In the genomic region with DNA sequence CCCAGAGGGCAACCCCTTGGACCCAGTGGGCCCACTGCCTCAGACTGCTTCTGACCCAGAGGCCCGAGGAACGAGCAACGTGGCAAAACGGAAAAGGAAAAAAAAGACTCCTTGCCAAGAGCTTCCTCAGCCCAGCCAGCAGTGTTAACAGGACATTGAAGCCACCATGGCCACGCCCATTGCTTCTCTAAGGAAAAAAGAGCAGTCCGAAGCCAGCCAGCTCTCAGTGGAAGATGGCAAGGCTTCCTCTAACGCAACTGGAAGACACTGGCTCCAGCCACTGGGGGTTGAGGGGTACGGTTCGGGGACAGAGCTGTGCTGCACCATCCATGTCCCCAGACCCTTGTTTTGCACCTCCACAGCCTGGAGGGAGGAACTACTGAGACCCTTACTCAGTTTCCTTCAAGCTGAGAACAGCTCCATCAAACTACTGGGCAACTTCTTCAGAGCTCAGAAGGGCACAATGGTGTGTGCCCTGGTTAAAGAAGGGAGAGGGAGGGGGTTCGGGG, we compare ENCODE assay signal across 8 cellular contexts. TPM values are rescaled to one million over a fixed set of nuclear protein-coding genes. Genes with fewer than 3 reads are reported as not detected.
DNase-seq lines count a peak whose midpoint lies in the region; ATAC-seq and TF ChIP-seq lines count a peak whose summit lies in the region.

No MANE protein-coding gene starts in this region.

- peaks cover 67% of the 10 kb centered on the region for H3K36me3 Mint-ChIP-seq in nephron (ENCODE audit: low read depth)

- H3K4me1 ChIP-seq in MM.1S (ENCODE audit: low read length) = peaks cover 88% of the 10 kb centered on the region
- H3K4me1 ChIP-seq in body of pancreas = peaks cover 83% of the 10 kb centered on the region

- peaks cover 71% of the 10 kb centered on the region for H3K79me2 ChIP-seq in MM.1S (ENCODE audit: low read length)

- no peaks in the 10 kb centered on the region for H3K9me3 Mint-ChIP-seq in nephron

- 0 out of 2 replicates have a peak overlapping the region, but pooled peaks have one; percentile 11 for H3K4me3 ChIP-seq in MM.1S (ENCODE audit: low read length)
- no peak overlapping the region for H3K4me3 ChIP-seq in body of pancreas

- peak overlapping the region; percentile 79 for H3K4me2 ChIP-seq in MM.1S (ENCODE audit: low read depth, low read length)

- H3K9ac ChIP-seq in MM.1S (ENCODE audit: low read length) = peak overlapping the region; percentile 81

- peak overlapping the region in 2 of 3 experiments; percentile 64 to 71 for H3K4me3 Mint-ChIP-seq in nephron

- no peaks in the 10 kb centered on the region for H3K9me2 ChIP-seq in MM.1S (replicated peaks; ENCODE audit: insufficient read depth, low read length)

- H3K27me3 ChIP-seq in MM.1S (replicated peaks; ENCODE audit: insufficient read depth, low read length) (no peaks in the 10 kb centered on the region), body of pancreas (no peaks in the 10 kb centered on the region)

- ATAC-seq in body of pancreas = peak; percentile 34

- no peaks in the 10 kb centered on the region for H3K36me3 ChIP-seq in MM.1S (replicated peaks; ENCODE audit: insufficient read depth, low read length)
- H3K36me3 ChIP-seq in body of pancreas (replicated peaks in 1 of 2; ENCODE audit: insufficient read depth in 1 of 2, low read depth in 2 of 2) = no peaks in the 10 kb centered on the region

- H3K4me1 Mint-ChIP-seq in nephron = peaks cover 96% of the 10 kb centered on the region

- H3K27ac ChIP-seq in MM.1S (ENCODE audit: low read length) (peak overlapping the region; percentile 99), body of pancreas (peak overlapping the region; percentile 84 to 93 (median 90))

- no peak for TF ChIP-seq CTCF in MM.1S (IDR thresholded peaks at IDR 0.05; ENCODE audit: low read length)
- no peak for TF ChIP-seq CTCF in body of pancreas (IDR thresholded peaks at IDR 0.05)
- no peak for TF ChIP-seq CTCF in nephron (IDR thresholded peaks at IDR 0.05; ENCODE audit: unreplicated experiment in 3 of 3)

- no peaks in the 10 kb centered on the region for H4K20me1 ChIP-seq in MM.1S (ENCODE audit: insufficient read depth, low read length)

- in situ Hi-C loops in G401 (cut with HindIII; ENCODE audit: low sequenced_read_pairs) = no loop called here

- no peaks in the 10 kb centered on the region for H3K27me3 Mint-ChIP-seq in nephron (ENCODE audit: low read depth)

- TF ChIP-seq POLR2A in body of pancreas (IDR thresholded peaks at IDR 0.05) = no peak

- H3F3A ChIP-seq in MM.1S (ENCODE audit: insufficient read depth, low read length) = peaks cover 56% of the 10 kb centered on the region

- peak overlapping the region; percentile 97 to 100 (median 99) for H3K27ac Mint-ChIP-seq in nephron

- H2AFZ ChIP-seq in MM.1S (ENCODE audit: low read length) = peak overlapping the region; percentile 30; the same call in 1 of the 2 replicates

- WGBS in body of pancreas, 2 donors = 34 to 44% methylated on average over 7 to 10 of the region's 10 CpGs

- DNase-seq in GM03348 (ENCODE audit: low spot score) (peak; percentile 43), MM.1S (peak; percentile 77), body of pancreas (peak; percentile 69 to 83 (median 81)), HK-2 (ENCODE audit: unreplicated experiment) (no peak), NCI-H128 (lab: John Stamatoyannopoulos, UW; ENCODE audit: unreplicated experiment) (no peak), G401 (ENCODE audit: low spot score) (no peak), kidney glomerular epithelial cell (lab: John Stamatoyannopoulos, UW) (no peak)

- intact Hi-C loops in body of pancreas (cut with DNase I) = no loop called here

- no peaks in the 10 kb centered on the region for H3K9me3 ChIP-seq in MM.1S (replicated peaks; ENCODE audit: insufficient read depth, low read length)
- no peaks in the 10 kb centered on the region for H3K9me3 ChIP-seq in body of pancreas

RNA-seq across cellular contexts. Expression of a gene that starts 10.7 kb away (rescaled TPM):
- 10 to 100 TPM in 1 of 2 donors, 1 to 10 TPM in 1; 4.3 to 16.1 TPM for total RNA-seq in body of pancreas
- total RNA-seq in G401 (2014; rRNA removed; shearing (Covaris generic)) = 8.1 and 14.3 TPM in 2 replicates

RNA-seq across cellular contexts. Expression of a gene that starts 59.0 kb away (rescaled TPM):
- 100 to 1,000 TPM; 122 to 209 TPM for total RNA-seq in body of pancreas
- 194 and 205 TPM in 2 replicates for total RNA-seq in G401 (2014; rRNA removed; shearing (Covaris generic))

Comparison
In these comparisons a context has a peak if more than half of its experiments do, and no peak if none do; other contexts are left out.
1. DNase-seq: peak in GM03348 (single experiment), MM.1S (single experiment) and body of pancreas (4 of 4); none in HK-2 (single experiment), NCI-H128 (single experiment), G401 (single experiment) and kidney glomerular epithelial cell (single experiment).